In the genomic region with DNA sequence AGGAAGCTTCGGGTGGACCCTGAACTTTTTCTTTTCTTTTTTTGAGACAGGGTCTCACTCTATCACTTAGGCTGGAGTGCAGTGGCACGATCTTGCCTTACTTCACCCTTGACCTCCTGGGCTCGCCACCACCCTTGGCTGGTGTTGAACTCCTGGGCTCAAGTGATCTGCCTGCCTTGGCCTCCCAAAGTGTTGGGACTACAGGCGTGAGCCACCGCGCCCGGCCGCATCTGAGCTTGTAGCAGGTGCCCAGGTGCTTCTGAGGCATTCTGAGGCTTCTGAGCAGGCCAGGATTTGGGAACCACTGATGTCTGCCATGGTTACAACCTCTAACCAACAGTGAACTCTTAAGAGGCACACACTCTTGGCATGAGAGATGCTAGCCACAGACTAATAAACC, we compare ENCODE assay signal across 17 cellular contexts.
"Had no signal": no experiment of that assay in that cellular context is flagged by ENCODE, and none has a peak within 500 bp of the region (broad histone marks: within the 10 kb centered on the region; RNA-seq: fewer than 3 reads in every experiment).

No MANE protein-coding gene starts in this region.

- H3K4me3 Mint-ChIP-seq: activated CD4-positive, alpha-beta memory T cell treated with anti-CD3 and anti-CD28 coated beads, Interleukin-2, amount 10 ng/mL, durations not matched to agents 7 days and 5 days; activated naive CD4-positive, alpha-beta T cell treated with anti-CD3 and anti-CD28 coated beads, Interleukin-2, amount 50 U/mL, for 24 hours; effector memory CD8-positive, alpha-beta T cell; immature natural killer cell; mesothelial cell of epicardium; stimulated activated naive CD8-positive, alpha-beta T cell treated with anti-CD3 and anti-CD28 coated beads, Interleukin-15, amount 100 ng/mL, for 72 hours had no signal

- H3K36me3 ChIP-seq: neutrophil, upper lobe of right lung had no signal

- H3K4me3 ChIP-seq: adrenal gland, heart left ventricle, skin epidermis, upper lobe of right lung had no signal

- ATAC-seq: effector memory CD8-positive, alpha-beta T cell; heart left ventricle; SK-N-SH treated with all-trans-retinoic acid at 6 μM for 48 hours; stimulated activated naive CD8-positive, alpha-beta T cell treated with anti-CD3 and anti-CD28 coated beads, Interleukin-15, amount 100 ng/mL, for 72 hours; upper lobe of right lung had no signal

- H3K9me3 Mint-ChIP-seq: activated CD4-positive, alpha-beta memory T cell treated with anti-CD3 and anti-CD28 coated beads, Interleukin-2, amount 10 ng/mL, durations not matched to agents 7 days and 5 days; activated naive CD4-positive, alpha-beta T cell treated with anti-CD3 and anti-CD28 coated beads, Interleukin-2, amount 50 U/mL, for 24 hours; effector memory CD8-positive, alpha-beta T cell; mesothelial cell of epicardium; stimulated activated naive CD8-positive, alpha-beta T cell treated with anti-CD3 and anti-CD28 coated beads, Interleukin-15, amount 100 ng/mL, for 72 hours had no signal

- DNase-seq: activated CD4-positive, alpha-beta memory T cell treated with anti-CD3 and anti-CD28 coated beads, Interleukin-2, amount 10 ng/mL, durations not matched to agents 7 days and 5 days; activated CD4-positive, CD25-positive, alpha-beta regulatory T cell treated with anti-CD3 and anti-CD28 coated beads, Interleukin-2, amount 50 U/mL, for 72 hours; activated CD8-positive, alpha-beta memory T cell treated with anti-CD3 and anti-CD28 coated beads, Interleukin-2, amount 50 U/mL, for 4 hours; central memory CD4-positive, alpha-beta T cell; effector memory CD8-positive, alpha-beta T cell; immature natural killer cell; retina; stimulated activated naive CD8-positive, alpha-beta T cell treated with anti-CD3 and anti-CD28 coated beads, Interleukin-15, amount 100 ng/mL, for 72 hours; T-helper 1 cell; upper lobe of right lung had no signal

- H3K27me3 ChIP-seq: adrenal gland, heart left ventricle, upper lobe of right lung had no signal

- H3K27me3 Mint-ChIP-seq: activated CD4-positive, alpha-beta memory T cell treated with anti-CD3 and anti-CD28 coated beads, Interleukin-2, amount 10 ng/mL, durations not matched to agents 7 days and 5 days; activated naive CD4-positive, alpha-beta T cell treated with anti-CD3 and anti-CD28 coated beads, Interleukin-2, amount 50 U/mL, for 24 hours; effector memory CD8-positive, alpha-beta T cell; stimulated activated naive CD8-positive, alpha-beta T cell treated with anti-CD3 and anti-CD28 coated beads, Interleukin-15, amount 100 ng/mL, for 72 hours had no signal

- H3K27ac Mint-ChIP-seq: activated CD4-positive, alpha-beta memory T cell treated with anti-CD3 and anti-CD28 coated beads, Interleukin-2, amount 10 ng/mL, durations not matched to agents 7 days and 5 days; mesothelial cell of epicardium had no signal

- H3K27ac ChIP-seq: heart left ventricle, neutrophil, upper lobe of right lung had no signal

- H3K9me3 ChIP-seq: adrenal gland, heart left ventricle, neutrophil, upper lobe of right lung had no signal
